In genomic region chr17:62413090-62413489, GRCh38 we compare ENCODE assay signal across 9 cellular contexts. TPM values are rescaled to one million over a fixed set of nuclear protein-coding genes. Genes with fewer than 3 reads are reported as not detected.
"Had no signal": no experiment of that assay in that cellular context is flagged by ENCODE, and none has a peak within 500 bp of the region (broad histone marks: within the 10 kb centered on the region; RNA-seq: fewer than 3 reads in every experiment).

No MANE protein-coding gene starts in this region.

RNA-seq across cellular contexts. Expression of gene EFCAB3, which starts 32.7 kb away (rescaled TPM):
- polyA plus RNA-seq: naive thymus-derived CD8-positive, alpha-beta T cell; neural cell; ovary; pancreas; right cardiac atrium; sigmoid colon; small intestine; smooth muscle cell; spleen had no signal
